In the genomic region with DNA sequence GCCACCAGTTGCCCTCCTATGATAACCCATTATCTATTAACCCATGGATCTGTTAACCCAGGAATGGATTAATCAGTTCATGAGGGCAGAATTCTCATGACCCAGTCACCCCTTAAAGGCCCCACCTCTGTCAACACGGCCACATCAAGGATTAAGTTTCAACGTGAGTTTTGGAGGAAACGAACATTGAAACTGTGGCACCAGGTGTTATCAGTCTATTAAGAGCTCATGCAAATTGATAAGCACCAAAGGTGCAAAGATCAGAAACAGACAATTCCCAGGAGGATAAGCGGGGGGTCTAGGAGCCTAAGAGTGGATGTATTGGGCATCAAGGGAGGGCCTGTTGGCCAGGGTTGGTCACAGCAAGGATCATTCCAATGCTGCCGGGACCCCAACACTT, we compare ENCODE assay signal across 1 cellular context.
TF ChIP-seq lines count a peak whose summit lies in the region.

No MANE protein-coding gene starts in this region.

TF ChIP-seq in K562, 482 proteins besides CTCF, POLR2A, EP300 and RAD21:
- TF ChIP-seq GATAD2B (IDR thresholded peaks at IDR 0.05; ENCODE audit: borderline replicate concordance) (no peak), CBFA2T3 (IDR thresholded peaks at IDR 0.05) (peak; percentile 14; the same call in 1 of the 2 replicates)
